ENCODE assay signal across 9 cellular contexts in the genomic region with DNA sequence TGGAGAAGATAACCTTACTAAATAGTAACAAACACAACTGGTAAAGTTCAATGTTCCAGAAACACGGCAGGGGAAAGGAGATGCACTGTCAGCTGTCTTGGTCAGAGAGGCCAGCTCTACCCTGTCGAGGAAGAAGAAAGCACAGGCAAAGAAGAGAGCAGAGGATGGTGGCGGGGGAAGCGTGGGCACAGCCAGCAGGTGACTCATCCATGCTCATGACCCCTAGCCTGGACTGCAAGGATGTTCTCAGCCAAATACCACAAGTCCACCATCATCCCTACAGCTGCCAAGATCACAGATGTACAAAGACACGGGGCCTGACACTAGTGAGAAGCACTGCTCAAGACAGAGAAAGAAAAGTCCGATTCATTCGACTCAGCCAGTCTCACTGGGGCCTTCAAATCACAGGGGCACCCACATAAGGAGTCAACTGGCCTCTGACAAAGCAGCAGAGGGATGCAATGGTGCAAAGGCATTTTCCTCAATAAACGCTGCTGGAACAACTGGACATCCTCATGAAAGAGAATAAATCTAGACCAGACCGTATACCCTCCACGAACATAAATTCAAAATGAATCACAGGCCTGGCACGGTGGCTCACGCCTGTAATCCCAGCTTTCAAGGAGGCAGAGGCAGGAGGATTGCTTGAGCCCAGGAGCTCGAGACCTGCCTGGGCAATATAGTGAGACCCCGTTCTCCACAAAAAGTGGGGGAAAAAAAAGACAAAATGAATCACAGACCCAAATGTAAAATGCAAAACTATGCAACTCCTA. TPM values are rescaled to one million over a fixed set of nuclear protein-coding genes. Genes with fewer than 3 reads are reported as not detected.
DNase-seq lines count a peak whose midpoint lies in the region; ATAC-seq and TF ChIP-seq lines count a peak whose summit lies in the region.
"Had no signal": no experiment of that assay in that cellular context is flagged by ENCODE, and none has a peak within 500 bp of the region (broad histone marks: within the 10 kb centered on the region; RNA-seq: fewer than 3 reads in every experiment).

No MANE protein-coding gene starts in this region.

- H3K4me1 ChIP-seq in RWPE2 (ENCODE audit: insufficient read depth, poor library complexity, severe bottlenecking): peaks cover 4% of the 10 kb centered on the region
- no peaks in the 10 kb centered on the region for H3K4me1 ChIP-seq in foreskin keratinocyte

- TF ChIP-seq CTCF in RWPE2 (IDR thresholded peaks at IDR 0.05; ENCODE audit: poor library complexity, severe bottlenecking): no peak
- TF ChIP-seq CTCF in fibroblast of mammary gland (conservative IDR thresholded peaks at IDR 0.05; ENCODE audit: control insufficient read depth, insufficient read depth, low read depth, low read length): no peak
- no peak for TF ChIP-seq CTCF in foreskin keratinocyte (conservative IDR thresholded peaks at IDR 0.05)

- H3K36me3 ChIP-seq in RWPE2 (ENCODE audit: low read depth): peaks cover 92% of the 10 kb centered on the region

- DNase-seq in GM04503 (ENCODE audit: low read depth) (peak; percentile 94), RWPE2 (ENCODE audit: low spot score) (no peak), fibroblast of mammary gland (ENCODE audit: low read depth) (peak; percentile 99), pulmonary artery endothelial cell (ENCODE audit: low read depth, low spot score) (peak; percentile 55), nucleus accumbens (lab: John Stamatoyannopoulos, UW) (no peak), foreskin keratinocyte (no peak), NCI-H526 treated with DMSO at 0.1 percent for 48 hours (lab: John Stamatoyannopoulos, UW) (no peak), SIG-M5 (lab: John Stamatoyannopoulos, UW) (no peak)
- DNase-seq: stimulated activated naive CD8-positive, alpha-beta T cell treated with anti-CD3 and anti-CD28 coated beads, Interleukin-15, amount 100 ng/mL, for 72 hours had no signal

- H3K27ac ChIP-seq in RWPE2 (ENCODE audit: poor library complexity, severe bottlenecking): no peak overlapping the region
- no peak overlapping the region for H3K27ac ChIP-seq in foreskin keratinocyte

- peak; percentile 65 for ATAC-seq in RWPE2 (ENCODE audit: low read depth)
- no peak for ATAC-seq in foreskin keratinocyte
- ATAC-seq: stimulated activated naive CD8-positive, alpha-beta T cell treated with anti-CD3 and anti-CD28 coated beads, Interleukin-15, amount 100 ng/mL, for 72 hours had no signal

- H3K27me3 ChIP-seq in RWPE2 (ENCODE audit: insufficient read depth, poor library complexity, severe bottlenecking) (no peaks in the 10 kb centered on the region), foreskin keratinocyte (no peaks in the 10 kb centered on the region)

- no peaks in the 10 kb centered on the region for H3K9me3 ChIP-seq in RWPE2 (ENCODE audit: severe bottlenecking)

- no peak overlapping the region for H3K4me3 ChIP-seq in RWPE2 (ENCODE audit: severe bottlenecking)
- H3K4me3 ChIP-seq in fibroblast of mammary gland (ENCODE audit: control insufficient read depth, low read depth, low read length): peak overlapping the region; percentile 15

RNA-seq across cellular contexts. Expression of gene DTYMK, which starts 5.6 kb away (rescaled TPM):
- total RNA-seq in pulmonary artery endothelial cell: 48.2 and 64.2 TPM in 2 replicates
- total RNA-seq in foreskin keratinocyte: 74.9 and 86.9 TPM in 2 replicates
- 98.3 and 112 TPM in 2 replicates for polyA plus RNA-seq in foreskin keratinocyte

RNA-seq across cellular contexts. Expression of gene ING5, which starts 20.8 kb away (rescaled TPM):
- total RNA-seq in pulmonary artery endothelial cell: 25.0 and 36.6 TPM in 2 replicates
- total RNA-seq in foreskin keratinocyte: 12.7 and 15.4 TPM in 2 replicates
- polyA plus RNA-seq in foreskin keratinocyte: 11.6 and 14.4 TPM in 2 replicates

RNA-seq across cellular contexts. Expression of gene ATG4B, which starts 43.5 kb away (rescaled TPM):
- total RNA-seq in pulmonary artery endothelial cell (75.2 and 75.8 TPM in 2 replicates), foreskin keratinocyte (43.0 and 48.4 TPM in 2 replicates)
- polyA plus RNA-seq in foreskin keratinocyte: 53.9 and 59.1 TPM in 2 replicates

RNA-seq across cellular contexts. Expression of gene THAP4, which starts 44.1 kb away (rescaled TPM):
- total RNA-seq in pulmonary artery endothelial cell: 47.3 and 56.6 TPM in 2 replicates
- total RNA-seq in foreskin keratinocyte: 73.7 and 85.6 TPM in 2 replicates
- polyA plus RNA-seq in foreskin keratinocyte: 72.4 and 74.7 TPM in 2 replicates

RNA-seq across cellular contexts. Expression of gene D2HGDH, which starts 53.4 kb away (rescaled TPM):
- total RNA-seq in pulmonary artery endothelial cell: 10.7 and 12.3 TPM in 2 replicates
- total RNA-seq in foreskin keratinocyte: 7.7 and 10.8 TPM in 2 replicates
- polyA plus RNA-seq in foreskin keratinocyte: 7.4 and 13.0 TPM in 2 replicates

Comparison
In these comparisons a context has a peak if more than half of its experiments do, and no peak if none do; other contexts are left out.
1. DNase-seq: peak in GM04503 (single experiment), fibroblast of mammary gland (single experiment) and pulmonary artery endothelial cell (single experiment); none in RWPE2 (single experiment), nucleus accumbens (0 of 56), foreskin keratinocyte (0 of 2), NCI-H526 treated with DMSO at 0.1 percent for 48 hours (single experiment) and SIG-M5 (single experiment).